14 cellular contexts compared by ENCODE assay signal in the genomic region with DNA sequence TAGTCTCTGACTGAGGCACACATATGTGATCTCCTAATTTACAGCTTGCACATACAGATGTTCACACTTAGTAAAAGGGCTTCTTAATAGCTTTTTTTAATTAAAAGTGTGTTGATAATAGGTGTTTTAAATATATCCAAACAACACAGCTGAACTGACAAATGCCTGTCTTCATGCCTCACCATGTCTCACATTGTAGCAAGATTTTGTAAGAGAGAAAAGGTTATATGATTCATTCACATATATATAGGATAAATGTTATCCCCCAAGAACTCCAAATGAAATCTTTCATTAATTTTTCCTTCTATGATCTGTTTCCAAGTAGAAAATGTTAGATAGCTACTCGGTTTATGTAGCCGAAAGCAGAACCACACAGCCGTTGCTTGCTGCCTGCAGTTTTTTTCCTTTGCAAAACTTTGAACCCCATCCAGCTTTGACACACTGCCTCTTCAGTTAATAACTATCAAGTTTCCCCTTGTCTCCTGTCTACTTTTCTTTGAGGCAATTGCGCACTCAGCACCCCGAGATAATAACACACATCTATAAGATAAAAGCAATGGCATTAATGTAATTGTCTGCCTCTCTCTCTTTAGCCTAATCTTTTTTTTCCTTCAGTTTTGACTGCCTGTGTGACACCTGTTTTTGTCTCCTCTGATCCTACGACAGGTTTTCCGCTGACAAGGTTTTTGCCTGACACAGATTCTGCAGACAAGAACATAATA.
DNase-seq lines count a peak whose midpoint lies in the region; TF ChIP-seq lines count a peak whose summit lies in the region.
"Had no signal": no experiment of that assay in that cellular context is flagged by ENCODE, and none has a peak within 500 bp of the region (broad histone marks: within the 10 kb centered on the region; RNA-seq: fewer than 3 reads in every experiment).

No MANE protein-coding gene starts in this region.

- no peak overlapping the region for H3K9ac ChIP-seq in neuronal stem cell (ENCODE audit: low read depth, low read length, poor library complexity)

- DNase-seq in Daoy (ENCODE audit: low read depth) (peak; percentile 6), NCI-H446 (lab: John Stamatoyannopoulos, UW) (peak; percentile 20 to 34), epithelial cell of proximal tubule (ENCODE audit: low read depth) (no peak), neuronal stem cell (ENCODE audit: low spot score) (no peak), sigmoid colon (no peak), 8988T (no peak), NCI-H1048 (lab: John Stamatoyannopoulos, UW) (no peak)
- no peak for DNase-seq in activated CD4-positive, alpha-beta T cell treated with anti-CD3 and anti-CD28 coated beads for 1 hour
- DNase-seq: activated CD8-positive, alpha-beta T cell treated with anti-CD3 and anti-CD28 coated beads for 36 hours; dermis blood vessel endothelial cell; NCI-H510A treated with DMSO at 0.1 percent for 48 hours; SHP77; stimulated activated CD4-positive, alpha-beta T cell treated with anti-CD3 and anti-CD28 coated beads, Interleukin-2, amount 100 ng/mL, for 48 hours; trophoblast cell had no signal

- H2BK120ac ChIP-seq in neuronal stem cell (ENCODE audit: low read depth, low read length), result no peak overlapping the region

- no peaks in the 10 kb centered on the region for H3K79me1 ChIP-seq in neuronal stem cell (ENCODE audit: low read depth, low read length)

- no peak for TF ChIP-seq POLR2A in sigmoid colon (IDR thresholded peaks at IDR 0.05)

- intact Hi-C loops in sigmoid colon (cut with DNase I), result loop anchor here (5.0 kb wide), 1 partner anchor 34 kb away; no protein-coding TSS in a partner anchor

- H3K23ac ChIP-seq in neuronal stem cell (ENCODE audit: low read depth, low read length, poor library complexity), result no peak overlapping the region

- H3K27me3 ChIP-seq in neuronal stem cell (ENCODE audit: control insufficient read depth in 3 of 3, insufficient read depth in 3 of 3, low read depth in 1 of 3, low read length in 3 of 3) (no peaks in the 10 kb centered on the region), sigmoid colon (no peaks in the 10 kb centered on the region)

- H3K18ac ChIP-seq in neuronal stem cell (ENCODE audit: low read length), result no peak overlapping the region

- no peak for TF ChIP-seq EP300 in sigmoid colon (IDR thresholded peaks at IDR 0.05)

- no peak overlapping the region for H2BK5ac ChIP-seq in neuronal stem cell (ENCODE audit: low read length)

- TF ChIP-seq CTCF in epithelial cell of proximal tubule (conservative IDR thresholded peaks at IDR 0.05; ENCODE audit: low read depth, low read length) (no peak), sigmoid colon (IDR thresholded peaks at IDR 0.05) (no peak)

- no peak overlapping the region for H2AK5ac ChIP-seq in neuronal stem cell (ENCODE audit: low read depth, low read length)

- H3K27ac ChIP-seq in neuronal stem cell (replicated peaks; ENCODE audit: low read length) (peak overlapping the region; percentile 8), sigmoid colon (peak overlapping the region in 2 of 4 donors; percentile 20 to 31)

- no peak overlapping the region for H3K4ac ChIP-seq in neuronal stem cell (ENCODE audit: low read length)

- no peak overlapping the region for H2AFZ ChIP-seq in neuronal stem cell (ENCODE audit: low read length)

- H2BK12ac ChIP-seq in neuronal stem cell (ENCODE audit: low read length), result no peak overlapping the region

- no peak overlapping the region for H4K8ac ChIP-seq in neuronal stem cell (ENCODE audit: low read depth, low read length)

- H3K4me1 ChIP-seq in neuronal stem cell (ENCODE audit: control insufficient read depth in 2 of 2, insufficient read depth in 1 of 2, low read depth in 1 of 2, low read length in 2 of 2) (peaks cover 2 to 8% of the 10 kb centered on the region in 2 donors), sigmoid colon (peaks cover 0 to 64% (median 53%) of the 10 kb centered on the region in 4 donors)

- WGBS in neuronal stem cell (ENCODE audit: extremely low coverage in 2 of 2, insufficient read length in 2 of 2, insufficient replicate concordance in 1 of 2), 2 donors, result no CpG with 5 or more reads among the region's 7 CpGs
- 14 to 56% methylated on average over 7 of the region's 7 CpGs for WGBS in sigmoid colon, 2 donors

- no peak overlapping the region for H4K91ac ChIP-seq in neuronal stem cell (ENCODE audit: low read depth, low read length, poor library complexity)

- H3K9me3 ChIP-seq in neuronal stem cell (replicated peaks in 1 of 2; ENCODE audit: control insufficient read depth in 2 of 2, insufficient read depth in 1 of 2, low read depth in 1 of 2, low read length in 2 of 2) (no peaks in the 10 kb centered on the region), sigmoid colon (no peaks in the 10 kb centered on the region)

- H3K4me3 ChIP-seq in epithelial cell of proximal tubule (ENCODE audit: low read depth, low read length) (peak overlapping the region; percentile 19), neuronal stem cell (ENCODE audit: low read length in 2 of 2) (no peak overlapping the region), sigmoid colon (no peak overlapping the region)

- H3K14ac ChIP-seq in neuronal stem cell (ENCODE audit: low read length), result no peak overlapping the region

- H3K4me2 ChIP-seq in neuronal stem cell (ENCODE audit: insufficient read depth, low read length, poor library complexity, severe bottlenecking), result no peak overlapping the region

- H3K36me3 ChIP-seq in neuronal stem cell (replicated peaks in 1 of 2; ENCODE audit: control insufficient read depth in 2 of 2, insufficient read depth in 2 of 2, low read length in 2 of 2), result no peaks in the 10 kb centered on the region
- H3K36me3 ChIP-seq in sigmoid colon, result no peaks in the 10 kb centered on the region

- H2BK15ac ChIP-seq in neuronal stem cell (ENCODE audit: low read length), result no peak overlapping the region

Comparison
In these comparisons a context has a peak if more than half of its experiments do, and no peak if none do; other contexts are left out.
1. DNase-seq: peak in Daoy (single experiment) and NCI-H446 (2 of 2); none in epithelial cell of proximal tubule (single experiment), neuronal stem cell (single experiment), activated CD4-positive, alpha-beta T cell treated with anti-CD3 and anti-CD28 coated beads for 1 hour (single experiment), sigmoid colon (single experiment), 8988T (single experiment) and NCI-H1048 (single experiment).